Comparison of ENCODE assay signal across 2 cellular contexts in the genomic region with DNA sequence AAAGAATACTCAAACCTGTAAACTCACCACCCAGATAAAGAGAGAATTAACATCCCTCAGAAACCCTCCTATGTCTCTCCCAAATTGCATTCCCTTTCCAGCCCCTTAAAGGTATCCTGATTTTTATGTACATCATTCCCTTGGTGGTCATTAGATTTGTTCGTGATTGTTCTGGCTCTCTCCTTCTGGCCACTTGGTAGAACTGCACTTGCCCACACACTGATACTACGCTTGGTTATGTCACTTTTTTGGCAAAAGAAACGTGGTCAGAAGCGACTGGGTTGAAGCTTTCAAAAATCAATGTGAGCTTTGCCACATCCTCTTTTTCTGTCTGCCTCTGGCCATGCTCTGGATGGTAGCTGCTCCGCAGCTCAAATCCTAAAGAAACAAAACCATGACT.
TF ChIP-seq lines count a peak whose summit lies in the region.

No MANE protein-coding gene starts in this region.

TF ChIP-seq in GM23338, 12 proteins besides CTCF, POLR2A, EP300 and RAD21 (continued from another document):
- no peak for TF ChIP-seq JUNB (IDR thresholded peaks at IDR 0.05; ENCODE audit: unreplicated experiment)
- no peak for TF ChIP-seq STAT1 (IDR thresholded peaks at IDR 0.05; ENCODE audit: unreplicated experiment)
- TF ChIP-seq POLR2AphosphoS5 (IDR thresholded peaks at IDR 0.05; ENCODE audit: low read depth): no peak
- no peak for TF ChIP-seq ZNF462 (CRISPR knock-in tag; IDR thresholded peaks at IDR 0.05)
- TF ChIP-seq, protein P1, sequence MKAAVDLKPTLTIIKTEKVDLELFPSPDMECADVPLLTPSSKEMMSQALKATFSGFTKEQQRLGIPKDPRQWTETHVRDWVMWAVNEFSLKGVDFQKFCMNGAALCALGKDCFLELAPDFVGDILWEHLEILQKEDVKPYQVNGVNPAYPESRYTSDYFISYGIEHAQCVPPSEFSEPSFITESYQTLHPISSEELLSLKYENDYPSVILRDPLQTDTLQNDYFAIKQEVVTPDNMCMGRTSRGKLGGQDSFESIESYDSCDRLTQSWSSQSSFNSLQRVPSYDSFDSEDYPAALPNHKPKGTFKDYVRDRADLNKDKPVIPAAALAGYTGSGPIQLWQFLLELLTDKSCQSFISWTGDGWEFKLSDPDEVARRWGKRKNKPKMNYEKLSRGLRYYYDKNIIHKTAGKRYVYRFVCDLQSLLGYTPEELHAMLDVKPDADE (IDR thresholded peaks at IDR 0.05): no peak
- TF ChIP-seq CREB1 (CRISPR knock-in tag; IDR thresholded peaks at IDR 0.05; ENCODE audit: low read depth): no peak
- no peak for TF ChIP-seq EZH2phosphoT487 (IDR thresholded peaks at IDR 0.05; ENCODE audit: unreplicated experiment)
- TF ChIP-seq ZNF331 (CRISPR knock-in tag; IDR thresholded peaks at IDR 0.05; ENCODE audit: low read depth): no peak
- no peak for TF ChIP-seq EZH2 (IDR thresholded peaks at IDR 0.05; ENCODE audit: low read depth, unreplicated experiment)
- TF ChIP-seq NANOG (IDR thresholded peaks at IDR 0.05; ENCODE audit: borderline replicate concordance): no peak

TF ChIP-seq in WTC11, 78 proteins besides CTCF, POLR2A, EP300 and RAD21 (continued from another document):
- TF ChIP-seq PRDM15 (CRISPR knock-in tag; IDR thresholded peaks at IDR 0.05) (no peak), SP1 (CRISPR knock-in tag; conservative IDR thresholded peaks at IDR 0.05) (no peak), FOXJ3 (CRISPR knock-in tag; IDR thresholded peaks at IDR 0.05; ENCODE audit: borderline replicate concordance) (no peak), NFYB (CRISPR knock-in tag; conservative IDR thresholded peaks at IDR 0.05; ENCODE audit: low read depth) (no peak), MXD4 (CRISPR knock-in tag; IDR thresholded peaks at IDR 0.05; ENCODE audit: borderline replicate concordance) (no peak), GRHL2 (CRISPR knock-in tag; IDR thresholded peaks at IDR 0.05; ENCODE audit: insufficient replicate concordance, severe bottlenecking) (no peak), NR3C1 (CRISPR knock-in tag; conservative IDR thresholded peaks at IDR 0.05; ENCODE audit: low read depth) (no peak)
- TF ChIP-seq, protein P2, sequence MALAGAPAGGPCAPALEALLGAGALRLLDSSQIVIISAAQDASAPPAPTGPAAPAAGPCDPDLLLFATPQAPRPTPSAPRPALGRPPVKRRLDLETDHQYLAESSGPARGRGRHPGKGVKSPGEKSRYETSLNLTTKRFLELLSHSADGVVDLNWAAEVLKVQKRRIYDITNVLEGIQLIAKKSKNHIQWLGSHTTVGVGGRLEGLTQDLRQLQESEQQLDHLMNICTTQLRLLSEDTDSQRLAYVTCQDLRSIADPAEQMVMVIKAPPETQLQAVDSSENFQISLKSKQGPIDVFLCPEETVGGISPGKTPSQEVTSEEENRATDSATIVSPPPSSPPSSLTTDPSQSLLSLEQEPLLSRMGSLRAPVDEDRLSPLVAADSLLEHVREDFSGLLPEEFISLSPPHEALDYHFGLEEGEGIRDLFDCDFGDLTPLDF (CRISPR knock-in tag; IDR thresholded peaks at IDR 0.05): no peak
- TF ChIP-seq, protein P3, sequence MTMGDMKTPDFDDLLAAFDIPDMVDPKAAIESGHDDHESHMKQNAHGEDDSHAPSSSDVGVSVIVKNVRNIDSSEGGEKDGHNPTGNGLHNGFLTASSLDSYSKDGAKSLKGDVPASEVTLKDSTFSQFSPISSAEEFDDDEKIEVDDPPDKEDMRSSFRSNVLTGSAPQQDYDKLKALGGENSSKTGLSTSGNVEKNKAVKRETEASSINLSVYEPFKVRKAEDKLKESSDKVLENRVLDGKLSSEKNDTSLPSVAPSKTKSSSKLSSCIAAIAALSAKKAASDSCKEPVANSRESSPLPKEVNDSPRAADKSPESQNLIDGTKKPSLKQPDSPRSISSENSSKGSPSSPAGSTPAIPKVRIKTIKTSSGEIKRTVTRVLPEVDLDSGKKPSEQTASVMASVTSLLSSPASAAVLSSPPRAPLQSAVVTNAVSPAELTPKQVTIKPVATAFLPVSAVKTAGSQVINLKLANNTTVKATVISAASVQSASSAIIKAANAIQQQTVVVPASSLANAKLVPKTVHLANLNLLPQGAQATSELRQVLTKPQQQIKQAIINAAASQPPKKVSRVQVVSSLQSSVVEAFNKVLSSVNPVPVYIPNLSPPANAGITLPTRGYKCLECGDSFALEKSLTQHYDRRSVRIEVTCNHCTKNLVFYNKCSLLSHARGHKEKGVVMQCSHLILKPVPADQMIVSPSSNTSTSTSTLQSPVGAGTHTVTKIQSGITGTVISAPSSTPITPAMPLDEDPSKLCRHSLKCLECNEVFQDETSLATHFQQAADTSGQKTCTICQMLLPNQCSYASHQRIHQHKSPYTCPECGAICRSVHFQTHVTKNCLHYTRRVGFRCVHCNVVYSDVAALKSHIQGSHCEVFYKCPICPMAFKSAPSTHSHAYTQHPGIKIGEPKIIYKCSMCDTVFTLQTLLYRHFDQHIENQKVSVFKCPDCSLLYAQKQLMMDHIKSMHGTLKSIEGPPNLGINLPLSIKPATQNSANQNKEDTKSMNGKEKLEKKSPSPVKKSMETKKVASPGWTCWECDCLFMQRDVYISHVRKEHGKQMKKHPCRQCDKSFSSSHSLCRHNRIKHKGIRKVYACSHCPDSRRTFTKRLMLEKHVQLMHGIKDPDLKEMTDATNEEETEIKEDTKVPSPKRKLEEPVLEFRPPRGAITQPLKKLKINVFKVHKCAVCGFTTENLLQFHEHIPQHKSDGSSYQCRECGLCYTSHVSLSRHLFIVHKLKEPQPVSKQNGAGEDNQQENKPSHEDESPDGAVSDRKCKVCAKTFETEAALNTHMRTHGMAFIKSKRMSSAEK (CRISPR knock-in tag; IDR thresholded peaks at IDR 0.05; ENCODE audit: borderline replicate concordance): no peak
- TF ChIP-seq, protein P4, sequence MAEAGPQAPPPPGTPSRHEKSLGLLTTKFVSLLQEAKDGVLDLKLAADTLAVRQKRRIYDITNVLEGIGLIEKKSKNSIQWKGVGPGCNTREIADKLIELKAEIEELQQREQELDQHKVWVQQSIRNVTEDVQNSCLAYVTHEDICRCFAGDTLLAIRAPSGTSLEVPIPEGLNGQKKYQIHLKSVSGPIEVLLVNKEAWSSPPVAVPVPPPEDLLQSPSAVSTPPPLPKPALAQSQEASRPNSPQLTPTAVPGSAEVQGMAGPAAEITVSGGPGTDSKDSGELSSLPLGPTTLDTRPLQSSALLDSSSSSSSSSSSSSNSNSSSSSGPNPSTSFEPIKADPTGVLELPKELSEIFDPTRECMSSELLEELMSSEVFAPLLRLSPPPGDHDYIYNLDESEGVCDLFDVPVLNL (CRISPR knock-in tag; IDR thresholded peaks at IDR 0.05; ENCODE audit: borderline replicate concordance, low read depth): no peak
- TF ChIP-seq, protein P5, sequence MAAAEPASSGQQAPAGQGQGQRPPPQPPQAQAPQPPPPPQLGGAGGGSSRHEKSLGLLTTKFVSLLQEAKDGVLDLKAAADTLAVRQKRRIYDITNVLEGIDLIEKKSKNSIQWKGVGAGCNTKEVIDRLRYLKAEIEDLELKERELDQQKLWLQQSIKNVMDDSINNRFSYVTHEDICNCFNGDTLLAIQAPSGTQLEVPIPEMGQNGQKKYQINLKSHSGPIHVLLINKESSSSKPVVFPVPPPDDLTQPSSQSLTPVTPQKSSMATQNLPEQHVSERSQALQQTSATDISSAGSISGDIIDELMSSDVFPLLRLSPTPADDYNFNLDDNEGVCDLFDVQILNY (CRISPR knock-in tag; IDR thresholded peaks at IDR 0.05): no peak
